In genomic region chr5:32360906-32361305, GRCh38 we compare ENCODE assay signal across 1 cellular context.
TF ChIP-seq lines count a peak whose summit lies in the region.

No MANE protein-coding gene starts in this region.

TF ChIP-seq in H1, 55 proteins besides CTCF, POLR2A, EP300 and RAD21:
- no peak for TF ChIP-seq SP4 (IDR thresholded peaks at IDR 0.05; ENCODE audit: low read length)
- no peak for TF ChIP-seq ATF2 (IDR thresholded peaks at IDR 0.05; ENCODE audit: low read length)
- TF ChIP-seq NANOG (IDR thresholded peaks at IDR 0.05; ENCODE audit: insufficient read depth, low read depth, low read length, poor library complexity, severe bottlenecking) = no peak
- TF ChIP-seq CHD2 (IDR thresholded peaks at IDR 0.05; ENCODE audit: low read length) = no peak
- no peak for TF ChIP-seq TCF12 (IDR thresholded peaks at IDR 0.05; ENCODE audit: low read depth, low read length)
- TF ChIP-seq SUZ12 (IDR thresholded peaks at IDR 0.05; ENCODE audit: low read length) = no peak
- no peak for TF ChIP-seq TAF7 (optimal IDR thresholded peaks at IDR 0.05; ENCODE audit: borderline replicate concordance, low read depth, low read length)
- no peak for TF ChIP-seq RXRA (IDR thresholded peaks at IDR 0.05; ENCODE audit: insufficient read depth, low read depth, low read length)
- TF ChIP-seq TAF1 (IDR thresholded peaks at IDR 0.05; ENCODE audit: low read depth, low read length) = no peak
- TF ChIP-seq CREB1 (IDR thresholded peaks at IDR 0.05) = no peak
- no peak for TF ChIP-seq CEBPB (IDR thresholded peaks at IDR 0.05; ENCODE audit: low read depth, low read length)
- no peak for TF ChIP-seq SAP30 (IDR thresholded peaks at IDR 0.05; ENCODE audit: insufficient read depth, insufficient replicate concordance, low read length)
- TF ChIP-seq SIN3A (conservative IDR thresholded peaks at IDR 0.05 in 1 of 2, IDR thresholded peaks at IDR 0.05 in 1 of 2; ENCODE audit: low read depth in 1 of 2, low read length in 2 of 2) = no peak
- no peak for TF ChIP-seq TBP (IDR thresholded peaks at IDR 0.05; ENCODE audit: low read depth, low read length)
- no peak for TF ChIP-seq CBX8 (IDR thresholded peaks at IDR 0.05; ENCODE audit: borderline replicate concordance, low read depth, low read length)
- no peak for TF ChIP-seq SP1 (IDR thresholded peaks at IDR 0.05; ENCODE audit: low read depth, low read length)
